In genomic region chr18:80246656-80247402, GRCh38 we compare ENCODE assay signal across 1 cellular context.
TF ChIP-seq lines count a peak whose summit lies in the region.

No MANE protein-coding gene starts in this region.

TF ChIP-seq in HCT116, 20 proteins besides CTCF, POLR2A, EP300 and RAD21 (continued from another document):
- no peak for TF ChIP-seq REST (IDR thresholded peaks at IDR 0.05; ENCODE audit: low read depth)
TF ChIP-seq in HCT116: peak in this region for 1.
